Comparison of ENCODE assay signal across 12 cellular contexts in the genomic region with DNA sequence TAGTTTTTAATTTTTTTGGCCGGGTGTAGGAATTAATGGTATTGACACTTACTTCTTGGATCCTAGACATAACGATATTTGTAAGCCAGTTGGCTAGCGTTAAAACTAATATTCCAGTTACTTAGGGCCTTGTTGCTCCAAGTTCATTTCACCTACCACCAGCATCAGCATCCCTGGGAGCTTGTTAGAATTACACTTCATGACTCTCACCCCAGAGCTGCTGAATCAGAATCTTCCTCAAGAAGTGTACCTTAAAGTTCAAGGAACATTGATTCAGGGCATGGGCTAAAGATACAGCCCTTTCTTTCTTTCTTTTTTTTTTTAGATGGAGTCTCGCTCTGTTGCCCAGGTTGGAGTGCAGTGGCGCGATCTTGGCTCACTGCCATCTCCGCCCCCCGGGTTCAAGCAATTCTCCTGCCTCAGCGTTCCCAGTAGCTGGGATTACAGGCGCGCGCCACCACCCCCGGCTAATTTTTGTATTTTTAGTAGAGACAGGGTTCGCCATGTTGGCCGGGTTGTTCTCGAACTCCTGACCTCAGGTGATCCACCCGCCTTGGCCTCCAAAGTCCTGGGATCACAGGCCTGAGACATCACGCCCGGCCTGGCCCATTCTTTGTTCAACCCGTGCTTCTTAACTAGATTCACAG. TPM values are rescaled to one million over a fixed set of nuclear protein-coding genes. Genes with fewer than 3 reads are reported as not detected.
DNase-seq lines count a peak whose midpoint lies in the region; ATAC-seq, FAIRE-seq and TF ChIP-seq lines count a peak whose summit lies in the region.
"Had no signal": no experiment of that assay in that cellular context is flagged by ENCODE, and none has a peak within 500 bp of the region (broad histone marks: within the 10 kb centered on the region; RNA-seq: fewer than 3 reads in every experiment).

No MANE protein-coding gene starts in this region.

- peak overlapping the region; percentile 94 for H3K4me3 Mint-ChIP-seq in GM23338
- H3K4me3 Mint-ChIP-seq in activated CD8-positive, alpha-beta T cell treated with anti-CD3 and anti-CD28 coated beads, Interleukin-2, amount 10 ng/mL, durations not matched to agents 7 days and 5 days: peak overlapping the region; percentile 80

- no peak overlapping the region; the same call in 1 of the 2 replicates for H3K27ac Mint-ChIP-seq in GM23338
- no peak overlapping the region for H3K27ac Mint-ChIP-seq in activated CD8-positive, alpha-beta T cell treated with anti-CD3 and anti-CD28 coated beads, Interleukin-2, amount 10 ng/mL, durations not matched to agents 7 days and 5 days

- H4K20me1 ChIP-seq in GM23338 (replicated peaks; ENCODE audit: insufficient read depth) (no peaks in the 10 kb centered on the region), keratinocyte (ENCODE audit: control insufficient read depth, extremely low read depth, insufficient read depth, low read length) (no peaks in the 10 kb centered on the region)

- H3K27ac ChIP-seq in GM23338 (ENCODE audit: low read depth) (peak overlapping the region; percentile 75; the same call in 1 of the 2 replicates), keratinocyte (ENCODE audit: control insufficient read depth, insufficient read depth, low read length) (peak overlapping the region; percentile 99)

- H3K27me3 ChIP-seq in GM23338 (ENCODE audit: insufficient read depth) (no peaks in the 10 kb centered on the region), keratinocyte (ENCODE audit: control insufficient read depth, extremely low read depth, insufficient read depth, low read length) (no peaks in the 10 kb centered on the region)
- H3K27me3 ChIP-seq: tibial nerve had no signal

- peaks cover 74% of the 10 kb centered on the region for H3K79me2 ChIP-seq in GM23338 (replicated peaks; ENCODE audit: insufficient read depth)
- H3K79me2 ChIP-seq in keratinocyte (ENCODE audit: control insufficient read depth, insufficient read depth, low read length): peaks cover 50% of the 10 kb centered on the region

- H3K9me3 Mint-ChIP-seq in GM23338: no peaks in the 10 kb centered on the region
- H3K9me3 Mint-ChIP-seq in activated CD8-positive, alpha-beta T cell treated with anti-CD3 and anti-CD28 coated beads, Interleukin-2, amount 10 ng/mL, durations not matched to agents 7 days and 5 days (ENCODE audit: insufficient read depth): no peaks in the 10 kb centered on the region

- H3K9ac ChIP-seq in keratinocyte (ENCODE audit: control insufficient read depth, extremely low read depth, insufficient read depth, low read length): peak overlapping the region; percentile 95

- no peaks in the 10 kb centered on the region for H3K9me2 ChIP-seq in GM23338 (ENCODE audit: insufficient read depth)

- H3K36me3 ChIP-seq in GM23338 (ENCODE audit: insufficient read depth) (0 out of 2 replicates have a peak, but pooled peaks cover 4% of the 10 kb centered on the region), keratinocyte (ENCODE audit: control insufficient read depth in 2 of 2, extremely low read depth in 1 of 2, insufficient read depth in 2 of 2, low read length in 2 of 2) (peaks cover 0 to 2% of the 10 kb centered on the region in 2 experiments)
- H3K36me3 ChIP-seq: tibial nerve had no signal

- H3K4me1 ChIP-seq in GM23338 (ENCODE audit: insufficient read depth) (0 out of 2 replicates have a peak, but pooled peaks cover 7% of the 10 kb centered on the region), keratinocyte (ENCODE audit: control insufficient read depth, extremely low read depth, insufficient read depth, low read length) (peaks cover 14% of the 10 kb centered on the region)

- POLR2A ChIA-PET in AG04449 (lab: Yijun Ruan, JAX): no interaction called here
- POLR2A ChIA-PET in activated CD8-positive, alpha-beta T cell treated with anti-CD3 and anti-CD28 coated beads, Interleukin-2, amount 10 ng/mL, durations not matched to agents 7 days and 5 days (lab: Charles Lee): interaction anchor here (0.7 to 1.9 kb wide), 2 partner anchors 9 to 1483 kb away, joined by 3 to 7 read pairs; no protein-coding TSS in a partner anchor

- no peak for TF ChIP-seq CTCF in AG04449 (IDR thresholded peaks at IDR 0.05; ENCODE audit: insufficient read depth, low read length, missing control alignments)
- TF ChIP-seq CTCF in GM23338 (conservative IDR thresholded peaks at IDR 0.05; ENCODE audit: low read depth in 2 of 2): no peak
- TF ChIP-seq CTCF in keratinocyte (optimal IDR thresholded peaks at IDR 0.05 in 1 of 3, IDR thresholded peaks at IDR 0.05 in 1 of 3, conservative IDR thresholded peaks at IDR 0.05 in 1 of 3; ENCODE audit: extremely low read depth in 1 of 3, insufficient read depth in 2 of 3, low read length in 3 of 3): no peak

- H3F3A ChIP-seq in GM23338 (replicated peaks; ENCODE audit: low read depth): no peaks in the 10 kb centered on the region

- CTCF ChIA-PET in AG04449 (lab: Yijun Ruan, JAX): interaction anchor here (1.1 to 5.0 kb wide), 3 partner anchors 9 to 458 kb away, joined by 3 to 19 read pairs (median 4); no protein-coding TSS in a partner anchor
- CTCF ChIA-PET in activated CD8-positive, alpha-beta T cell treated with anti-CD3 and anti-CD28 coated beads, Interleukin-2, amount 10 ng/mL, durations not matched to agents 7 days and 5 days (lab: Charles Lee): interaction anchor here (2.2 kb wide), 1 partner anchor 9 kb away, joined by 10 read pairs; no protein-coding TSS in a partner anchor

- dilution Hi-C loops in keratinocyte (cut with MboI; ENCODE audit: extremely low pct_ligation_motif_present, low sequenced_read_pairs): no loop called here

- peaks cover 14% of the 10 kb centered on the region for H3K4me1 Mint-ChIP-seq in GM23338
- peaks cover 44% of the 10 kb centered on the region for H3K4me1 Mint-ChIP-seq in activated CD8-positive, alpha-beta T cell treated with anti-CD3 and anti-CD28 coated beads, Interleukin-2, amount 10 ng/mL, durations not matched to agents 7 days and 5 days (ENCODE audit: low read depth)

- no peaks in the 10 kb centered on the region for H3K9me1 ChIP-seq in keratinocyte (ENCODE audit: control insufficient read depth, extremely low read depth, insufficient read depth, low read length)

- H3K36me3 Mint-ChIP-seq in GM23338 (ENCODE audit: low read depth): peaks cover 10% of the 10 kb centered on the region; the same call in 1 of the 3 replicates
- peaks cover 6% of the 10 kb centered on the region for H3K36me3 Mint-ChIP-seq in activated CD8-positive, alpha-beta T cell treated with anti-CD3 and anti-CD28 coated beads, Interleukin-2, amount 10 ng/mL, durations not matched to agents 7 days and 5 days (ENCODE audit: low read depth)

- no peak overlapping the region for H2AFZ ChIP-seq in GM23338
- no peak overlapping the region for H2AFZ ChIP-seq in keratinocyte (ENCODE audit: control insufficient read depth, low read length)

- H3K4me2 ChIP-seq in GM23338: peak overlapping the region; percentile 79
- H3K4me2 ChIP-seq in keratinocyte (ENCODE audit: control insufficient read depth, extremely low read depth, insufficient read depth, low read depth, low read length): peak overlapping the region; percentile 92

- DNase-seq in AG04449 (ENCODE audit: low read depth, low spot score) (no peak), GM23338 (ENCODE audit: low spot score) (no peak), keratinocyte (ENCODE audit: low read depth, low spot score) (no peak), GM12892 (ENCODE audit: insufficient read length) (no peak), SIG-M5 treated with dmso at 0.1 percent for 504 hours (lab: John Stamatoyannopoulos, UW; ENCODE audit: unreplicated experiment) (no peak)
- no peak for DNase-seq in activated CD8-positive, alpha-beta T cell treated with anti-CD3 and anti-CD28 coated beads, Interleukin-2, amount 10 ng/mL, durations not matched to agents 7 days and 5 days
- no peak for DNase-seq in stimulated activated naive CD4-positive, alpha-beta T cell (lab: John Stamatoyannopoulos, UW)
- DNase-seq: EL, midbrain, NCI-H1048 had no signal

- no peak for TF ChIP-seq POLR2A in GM12892 (IDR thresholded peaks at IDR 0.05; ENCODE audit: low read depth, low read length)

- ATAC-seq in GM23338: no peak
- ATAC-seq in activated CD8-positive, alpha-beta T cell treated with anti-CD3 and anti-CD28 coated beads, Interleukin-2, amount 10 ng/mL, durations not matched to agents 7 days and 5 days: no peak
- no peak for ATAC-seq in HG02938 (IDR thresholded peaks at IDR 0.05; ENCODE audit: unreplicated experiment)

- peaks cover 14% of the 10 kb centered on the region for H3K27me3 Mint-ChIP-seq in GM23338 (ENCODE audit: insufficient read depth, low read depth, poor library complexity)
- H3K27me3 Mint-ChIP-seq in activated CD8-positive, alpha-beta T cell treated with anti-CD3 and anti-CD28 coated beads, Interleukin-2, amount 10 ng/mL, durations not matched to agents 7 days and 5 days (ENCODE audit: low read depth): no peaks in the 10 kb centered on the region

- FAIRE-seq in keratinocyte (lab: Jason Lieb, UNC) (no peak), GM12892 (lab: Jason Lieb, UNC) (no peak)

- H3K9me3 ChIP-seq in keratinocyte (ENCODE audit: control insufficient read depth, low read depth, low read length): no peaks in the 10 kb centered on the region
- H3K9me3 ChIP-seq: tibial nerve had no signal

- H3K4me3 ChIP-seq in AG04449 (ENCODE audit: low read depth, low read length) (peak overlapping the region; percentile 91; the same call in 1 of the 2 replicates), GM23338 (peak overlapping the region; percentile 58), keratinocyte (ENCODE audit: control insufficient read depth in 2 of 3, extremely low read depth in 1 of 3, insufficient read depth in 2 of 3, low read depth in 1 of 3, low read length in 3 of 3) (peak overlapping the region; percentile 85 to 99 (median 96))

RNA-seq across cellular contexts. Expression of a gene that starts 1.1 kb away (rescaled TPM):
- 7.9 and 9.8 TPM in 2 replicates for total RNA-seq in GM23338 (2014; rRNA removed; shearing (Covaris generic))
- polyA plus RNA-seq in GM23338 (2016; fragmentation: Nextera tagmentation; extraction: Ambion mirVana): 6.5 and 9.1 TPM in 2 replicates
- total RNA-seq in activated CD8-positive, alpha-beta T cell treated with anti-CD3 and anti-CD28 coated beads, Interleukin-2, amount 10 ng/mL, durations not matched to agents 7 days and 5 days: 1 to 10 TPM; 8.8 to 8.9 TPM
- polyA plus RNA-seq in keratinocyte: 2.6 to 3.3 TPM (median 3.0 TPM) in 3 replicates
- polyA plus RNA-seq in keratinocyte (2011; ENCODE audit: low read depth): 2.5 TPM
- polyA plus RNA-seq in keratinocyte (2011; cell fraction: cytosol; rRNA removed): 1.3 and 2.5 TPM in 2 replicates
- 7.8 and 8.0 TPM in 2 replicates for polyA plus RNA-seq in keratinocyte (2011; cell fraction: nucleus; rRNA removed)
- polyA plus RNA-seq in keratinocyte (2012; ENCODE audit: low replicate concordance): 2.6 and 2.7 TPM in 2 replicates
- 4.4 to 12.9 TPM (median 10.7 TPM) in 3 replicates for polyA minus RNA-seq in keratinocyte
- polyA minus RNA-seq in keratinocyte (2011; cell fraction: cytosol; rRNA and poly(A)+ RNA removed): 5.8 TPM
- 7.3 and 16.3 TPM in 2 replicates for polyA minus RNA-seq in keratinocyte (2011; cell fraction: nucleus; rRNA and poly(A)+ RNA removed)
- polyA plus RNA-seq in GM12892 (2012; ENCODE audit: missing spikeins): 4.8 TPM

RNA-seq across cellular contexts. Expression of a gene that starts 2.2 kb away (rescaled TPM):
- 16.7 and 21.4 TPM in 2 replicates for total RNA-seq in GM23338 (2014; rRNA removed; shearing (Covaris generic))
- 13.4 and 13.5 TPM in 2 replicates for polyA plus RNA-seq in GM23338 (2016; fragmentation: Nextera tagmentation; extraction: Ambion mirVana)
- 1 to 10 TPM; 7.4 to 7.8 TPM for total RNA-seq in activated CD8-positive, alpha-beta T cell treated with anti-CD3 and anti-CD28 coated beads, Interleukin-2, amount 10 ng/mL, durations not matched to agents 7 days and 5 days
- 14.8 to 24.8 TPM (median 21.6 TPM) in 3 replicates for polyA plus RNA-seq in keratinocyte
- polyA plus RNA-seq in keratinocyte (2011; ENCODE audit: low read depth): 3.5 TPM
- 15.1 and 34.9 TPM in 2 replicates for polyA plus RNA-seq in keratinocyte (2011; cell fraction: cytosol; rRNA removed)
- 12.4 and 14.3 TPM in 2 replicates for polyA plus RNA-seq in keratinocyte (2011; cell fraction: nucleus; rRNA removed)
- 10.8 and 10.9 TPM in 2 replicates for polyA plus RNA-seq in keratinocyte (2012; ENCODE audit: low replicate concordance)
- 2.7 to 20.4 TPM (median 14.3 TPM) in 3 replicates for polyA minus RNA-seq in keratinocyte
- polyA minus RNA-seq in keratinocyte (2011; cell fraction: cytosol; rRNA and poly(A)+ RNA removed): 9.8 TPM
- 3.3 and 8.0 TPM in 2 replicates for polyA minus RNA-seq in keratinocyte (2011; cell fraction: nucleus; rRNA and poly(A)+ RNA removed)
- polyA plus RNA-seq in GM12892 (2012; ENCODE audit: missing spikeins): 6.4 TPM
